Comparison of ENCODE assay signal across 14 cellular contexts in genomic region chr7:55131421-55131929, GRCh38.
A peak's percentile ranks its signal among the peaks of the same experiment; 100 is the strongest.
DNase-seq lines count a peak whose midpoint lies in the region; FAIRE-seq and TF ChIP-seq lines count a peak whose summit lies in the region.
"Had no signal": no experiment of that assay in that cellular context is flagged by ENCODE, and none has a peak within 500 bp of the region (broad histone marks: within the 10 kb centered on the region; RNA-seq: fewer than 3 reads in every experiment).

No MANE protein-coding gene starts in this region.

- H3K4me3 Mint-ChIP-seq in astrocyte (ENCODE audit: unreplicated experiment): no peak overlapping the region
- H3K4me3 Mint-ChIP-seq: B cell had no signal

- intact Hi-C loops in kidney (cut with DNase I) (no loop called here), sigmoid colon (cut with DNase I) (loop anchor here (2.0 to 10.0 kb wide), 2 partner anchors 113 to 123 kb away; partner anchors contain the start of gene EGFR), head of caudate nucleus (cut with DNase I) (no loop called here)

- H3K4me1 Mint-ChIP-seq in astrocyte (ENCODE audit: low read depth, unreplicated experiment): peaks cover 72% of the 10 kb centered on the region
- H3K4me1 Mint-ChIP-seq: B cell had no signal

- no peaks in the 10 kb centered on the region for H3K9me3 ChIP-seq in astrocyte (ENCODE audit: insufficient read depth, low read depth, low read length)
- no peaks in the 10 kb centered on the region for H3K9me3 ChIP-seq in kidney (ENCODE audit: control insufficient read depth in 1 of 2, low read length in 2 of 2)
- no peaks in the 10 kb centered on the region for H3K9me3 ChIP-seq in sigmoid colon
- no peaks in the 10 kb centered on the region for H3K9me3 ChIP-seq in MG63
- H3K9me3 ChIP-seq: prostate gland had no signal

- peaks cover 34% of the 10 kb centered on the region for H3K79me2 ChIP-seq in astrocyte (ENCODE audit: insufficient read depth, low read length)

- H3K9ac ChIP-seq in astrocyte (ENCODE audit: low read length) (peak overlapping the region; percentile 92), kidney (ENCODE audit: low read length in 2 of 2) (no peak overlapping the region)

- peaks cover 81% of the 10 kb centered on the region for H3K4me1 ChIP-seq in astrocyte (ENCODE audit: insufficient read depth, low read length)
- H3K4me1 ChIP-seq in kidney (ENCODE audit: control insufficient read depth in 1 of 2, insufficient read depth in 1 of 2, low read depth in 1 of 2, low read length in 2 of 2): peaks cover 8 to 24% of the 10 kb centered on the region in 2 donors
- H3K4me1 ChIP-seq in sigmoid colon: peaks cover 0 to 79% (median 74%) of the 10 kb centered on the region in 4 donors

- no peaks in the 10 kb centered on the region for H3K27me3 ChIP-seq in astrocyte (ENCODE audit: insufficient read depth, low read length)
- H3K27me3 ChIP-seq in sigmoid colon: no peaks in the 10 kb centered on the region
- no peaks in the 10 kb centered on the region for H3K27me3 ChIP-seq in MG63

- H3K4me3 ChIP-seq in astrocyte (ENCODE audit: insufficient read depth, low read depth, low read length): no peak overlapping the region
- H3K4me3 ChIP-seq in kidney (ENCODE audit: low read length in 2 of 2): no peak overlapping the region
- no peak overlapping the region for H3K4me3 ChIP-seq in sigmoid colon
- H3K4me3 ChIP-seq in MG63: no peak overlapping the region
- H3K4me3 ChIP-seq: prostate gland had no signal

- no peaks in the 10 kb centered on the region for H3K36me3 Mint-ChIP-seq in astrocyte (ENCODE audit: low read depth, unreplicated experiment)

- peak overlapping the region; percentile 89 for H3K27ac Mint-ChIP-seq in astrocyte (ENCODE audit: unreplicated experiment)
- H3K27ac Mint-ChIP-seq: B cell had no signal

- H3K36me3 ChIP-seq in astrocyte (ENCODE audit: insufficient read depth, low read length): no peaks in the 10 kb centered on the region
- no peaks in the 10 kb centered on the region for H3K36me3 ChIP-seq in kidney (ENCODE audit: control insufficient read depth in 1 of 2, insufficient read depth in 2 of 2, low read length in 2 of 2)
- no peaks in the 10 kb centered on the region for H3K36me3 ChIP-seq in sigmoid colon
- peaks cover 18% of the 10 kb centered on the region for H3K36me3 ChIP-seq in MG63
- H3K36me3 ChIP-seq: prostate gland had no signal

- H2AFZ ChIP-seq in astrocyte (ENCODE audit: low read depth, low read length): no peak overlapping the region

- H4K20me1 ChIP-seq in astrocyte (ENCODE audit: insufficient read depth, low read length): no peaks in the 10 kb centered on the region

- no peaks in the 10 kb centered on the region for H3K9me3 Mint-ChIP-seq in astrocyte (ENCODE audit: unreplicated experiment)

- 41 to 71% methylated on average over 14 of the region's 14 CpGs for WGBS in sigmoid colon, 2 donors

- peak overlapping the region; percentile 53 for H3K4me2 ChIP-seq in astrocyte (ENCODE audit: low read length)

- no peak for FAIRE-seq in astrocyte (lab: Jason Lieb, UNC)
- no peak for FAIRE-seq in kidney (lab: Jason Lieb, UNC)
- FAIRE-seq: endothelial cell of umbilical vein had no signal

- DNase-seq in ELF-1 (ENCODE audit: low read depth, low spot score): peak; percentile 34
- no peak for DNase-seq in astrocyte (ENCODE audit: low read depth)
- peak; percentile 79 for DNase-seq in kidney
- no peak for DNase-seq in sigmoid colon
- no peak for DNase-seq in SW 1271 (lab: John Stamatoyannopoulos, UW)
- DNase-seq in superior temporal gyrus (ENCODE audit: extremely low spot score): no peak
- no peak for DNase-seq in MG63
- DNase-seq in head of caudate nucleus: no peak
- DNase-seq: NCI-H446, RPMI8226 had no signal

- H3K27ac ChIP-seq in astrocyte (ENCODE audit: low read depth, low read length) (peak overlapping the region; percentile 100), kidney (ENCODE audit: low read depth in 2 of 2, low read length in 2 of 2) (peak overlapping the region in 1 of 2 donors; percentile 57), sigmoid colon (peak overlapping the region; percentile 81 to 90 (median 87))
- H3K27ac ChIP-seq: VCaP had no signal

- TF ChIP-seq CTCF in astrocyte (IDR thresholded peaks at IDR 0.05; ENCODE audit: insufficient read depth, low read depth, low read length): no peak
- no peak for TF ChIP-seq CTCF in kidney (IDR thresholded peaks at IDR 0.05; ENCODE audit: borderline replicate concordance, extremely low read depth, insufficient read depth)
- TF ChIP-seq CTCF in sigmoid colon (IDR thresholded peaks at IDR 0.05): no peak

- TF ChIP-seq POLR2A in sigmoid colon (IDR thresholded peaks at IDR 0.05): no peak

- H3K27me3 Mint-ChIP-seq in astrocyte (ENCODE audit: low read depth, unreplicated experiment): no peaks in the 10 kb centered on the region

- no peak for TF ChIP-seq EP300 in sigmoid colon (IDR thresholded peaks at IDR 0.05)

Comparison
In these comparisons a context has a peak if more than half of its experiments do, and no peak if none do; other contexts are left out.
1. DNase-seq: peak in ELF-1 (single experiment) and kidney (single experiment); none in astrocyte (single experiment), sigmoid colon (single experiment), SW 1271 (0 of 2), superior temporal gyrus (single experiment), MG63 (single experiment) and head of caudate nucleus (0 of 42).